ENCODE assay signal across 14 cellular contexts in the genomic region with DNA sequence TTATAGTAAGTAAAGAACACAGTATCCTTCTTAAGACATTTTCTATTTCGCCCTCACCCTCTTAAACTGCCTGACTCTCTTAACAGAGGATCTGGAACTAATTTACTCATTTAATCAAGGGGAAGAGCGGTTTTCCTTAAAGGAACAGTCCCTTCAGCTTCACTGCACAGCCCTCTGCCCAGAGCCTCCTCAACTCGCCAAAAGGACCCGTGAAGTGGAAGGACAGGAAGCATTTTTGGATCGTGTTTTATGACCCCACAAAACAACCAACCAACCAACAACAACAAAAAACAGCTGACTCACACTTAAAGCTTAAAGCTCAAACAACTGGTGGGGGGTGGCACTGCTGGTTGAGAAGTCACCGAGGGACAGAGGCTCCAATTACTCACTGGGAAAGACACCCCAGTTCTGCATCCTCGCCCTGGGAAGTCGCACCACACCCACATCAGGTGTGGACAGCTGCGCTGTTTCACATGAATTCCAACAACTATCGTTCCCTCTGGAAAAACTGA. TPM values are rescaled to one million over a fixed set of nuclear protein-coding genes. Genes with fewer than 3 reads are reported as not detected.
DNase-seq lines count a peak whose midpoint lies in the region; ATAC-seq, FAIRE-seq and TF ChIP-seq lines count a peak whose summit lies in the region.
"Had no signal": no experiment of that assay in that cellular context is flagged by ENCODE, and none has a peak within 500 bp of the region (broad histone marks: within the 10 kb centered on the region; RNA-seq: fewer than 3 reads in every experiment).

No MANE protein-coding gene starts in this region.

- TF ChIP-seq CTCF in fibroblast of mammary gland (conservative IDR thresholded peaks at IDR 0.05; ENCODE audit: control insufficient read depth, insufficient read depth, low read depth, low read length): no peak

- WGBS in small intestine, 3 donors: 51 to 64% (median 53%) methylated on average over 10 of the region's 10 CpGs

- H3K9me3 ChIP-seq in SK-N-MC (ENCODE audit: low read depth, low read length): no peaks in the 10 kb centered on the region; the same call in 1 of the 2 replicates
- no peaks in the 10 kb centered on the region for H3K9me3 ChIP-seq in skeletal muscle satellite cell (replicated peaks; ENCODE audit: low read length)
- H3K9me3 ChIP-seq in small intestine (ENCODE audit: control insufficient read depth, low read depth): no peaks in the 10 kb centered on the region

- H3K27me3 ChIP-seq in skeletal muscle satellite cell (ENCODE audit: control insufficient read depth, insufficient read depth, low read length) (no peaks in the 10 kb centered on the region), small intestine (ENCODE audit: control insufficient read depth in 2 of 2, insufficient read depth in 2 of 2, low read length in 2 of 2) (no peaks in the 10 kb centered on the region)
- H3K27me3 ChIP-seq: dorsolateral prefrontal cortex had no signal

- peak overlapping the region; percentile 63 for H3K4me2 ChIP-seq in skeletal muscle satellite cell (ENCODE audit: low read length)

- DNase-seq in ELR (ENCODE audit: low read depth): peak; percentile 60
- no peak for DNase-seq in SK-N-MC (ENCODE audit: low read depth, low spot score)
- peak; percentile 87 for DNase-seq in fibroblast of mammary gland (ENCODE audit: low read depth)
- DNase-seq in activated CD8-positive, alpha-beta memory T cell treated with anti-CD3 and anti-CD28 coated beads, Interleukin-2, amount 50 U/mL, for 4 hours: no peak
- no peak for DNase-seq in small intestine
- no peak for DNase-seq in activated effector memory CD4-positive, alpha-beta T cell treated with anti-CD3 and anti-CD28 coated beads, Interleukin-2, amount 50 U/mL, for 16 hours
- DNase-seq: dorsolateral prefrontal cortex; naive thymus-derived CD8-positive, alpha-beta T cell; NCI-H1930; stimulated activated naive CD4-positive, alpha-beta T cell treated with Interleukin-2 at 50 U/mL for 16 hours; WERI-Rb-1 had no signal

- ATAC-seq in GM19328 (IDR thresholded peaks at IDR 0.05; ENCODE audit: unreplicated experiment): no peak
- ATAC-seq: naive thymus-derived CD8-positive, alpha-beta T cell had no signal

- H3K27ac ChIP-seq in SK-N-MC (peak overlapping the region; percentile 99), small intestine (ENCODE audit: low read depth in 1 of 2, low read length in 1 of 2) (no peak overlapping the region)
- H3K27ac ChIP-seq: dorsolateral prefrontal cortex, WERI-Rb-1 had no signal

- peak overlapping the region; percentile 56 for H3K9ac ChIP-seq in SK-N-MC (ENCODE audit: insufficient read length)
- H3K9ac ChIP-seq in skeletal muscle satellite cell (ENCODE audit: low read depth, low read length): peak overlapping the region; percentile 70

- H3K4me3 ChIP-seq in SK-N-MC: peak overlapping the region; percentile 69
- no peak overlapping the region for H3K4me3 ChIP-seq in fibroblast of mammary gland (ENCODE audit: control insufficient read depth, low read depth, low read length)
- peak overlapping the region; percentile 22 for H3K4me3 ChIP-seq in skeletal muscle satellite cell (ENCODE audit: low read length)
- H3K4me3 ChIP-seq in small intestine (ENCODE audit: low read depth in 1 of 2, low read length in 2 of 2): no peak overlapping the region
- H3K4me3 ChIP-seq: dorsolateral prefrontal cortex had no signal

- H3K4me1 ChIP-seq in skeletal muscle satellite cell (ENCODE audit: control insufficient read depth, insufficient read depth, low read length): peaks cover 34% of the 10 kb centered on the region
- H3K4me1 ChIP-seq in small intestine (ENCODE audit: control insufficient read depth in 2 of 2, insufficient read depth in 1 of 2, low read depth in 1 of 2, low read length in 1 of 2): no peaks in the 10 kb centered on the region

- H3K36me3 ChIP-seq in SK-N-MC (ENCODE audit: insufficient read depth, low read length) (peaks cover 22% of the 10 kb centered on the region), skeletal muscle satellite cell (ENCODE audit: insufficient read depth, low read length) (peaks cover 40% of the 10 kb centered on the region), small intestine (ENCODE audit: control insufficient read depth in 2 of 2, insufficient read depth in 2 of 2, low read length in 2 of 2) (no peaks in the 10 kb centered on the region)
- H3K36me3 ChIP-seq: WERI-Rb-1 had no signal

- no peak for FAIRE-seq in small intestine (lab: Jason Lieb, UNC)
- FAIRE-seq: GM18507 had no signal

RNA-seq across cellular contexts. Expression of a gene that starts 35.7 kb away (rescaled TPM):
- 93.0 and 119 TPM in 2 replicates for total RNA-seq in skeletal muscle satellite cell (2012; rRNA removed)
- 1 to 10 TPM; 2.2 to 4.9 (median 2.3) TPM for polyA plus RNA-seq in small intestine
- total RNA-seq: naive thymus-derived CD8-positive, alpha-beta T cell had no signal

RNA-seq across cellular contexts. Expression of a gene that starts 43.8 kb away (rescaled TPM):
- total RNA-seq in skeletal muscle satellite cell (2012; rRNA removed): 76.8 and 81.9 TPM in 2 replicates
- 100 to 1,000 TPM in 2 of 3 donors, 10 to 100 TPM in 1; 98.1 to 134 (median 121) TPM for polyA plus RNA-seq in small intestine

Comparison
In these comparisons a context has a peak if more than half of its experiments do, and no peak if none do; other contexts are left out.
1. DNase-seq: peak in ELR (single experiment) and fibroblast of mammary gland (single experiment); none in SK-N-MC (single experiment), activated CD8-positive, alpha-beta memory T cell treated with anti-CD3 and anti-CD28 coated beads, Interleukin-2, amount 50 U/mL, for 4 hours (single experiment), small intestine (single experiment) and activated effector memory CD4-positive, alpha-beta T cell treated with anti-CD3 and anti-CD28 coated beads, Interleukin-2, amount 50 U/mL, for 16 hours (single experiment).
2. H3K4me3 ChIP-seq: peak in SK-N-MC (single experiment) and skeletal muscle satellite cell (single experiment); none in fibroblast of mammary gland (single experiment) and small intestine (0 of 2).